8 cellular contexts compared by ENCODE assay signal in genomic region chr1:72366473-72366872, GRCh38.
DNase-seq lines count a peak whose midpoint lies in the region; ATAC-seq lines count a peak whose summit lies in the region.

No MANE protein-coding gene starts in this region.

- H3K4me1 ChIP-seq in right cardiac atrium (ENCODE audit: control insufficient read depth, insufficient read depth, low read length), result no peaks in the 10 kb centered on the region

- 47% methylated on average over 1 of the region's 1 CpG for WGBS in right cardiac atrium

- H3K9me3 ChIP-seq in right cardiac atrium (ENCODE audit: control insufficient read depth, low read length), result no peaks in the 10 kb centered on the region

- no peak overlapping the region for H3K27ac ChIP-seq in right cardiac atrium (ENCODE audit: low read length)

- intact Hi-C loops in right cardiac atrium (cut with DNase I), result no loop called here

- DNase-seq in AML-193 (lab: John Stamatoyannopoulos, UW), result peak; percentile 84 to 96
- peak; percentile 67 for DNase-seq in Jurkat, Clone E6-1 (ENCODE audit: low read depth, low spot score)
- peak; percentile 40 for DNase-seq in SHP77 treated with DMSO at 0.1 percent for 48 hours (lab: John Stamatoyannopoulos, UW)
- DNase-seq in iPS-NIHi11 (ENCODE audit: low spot score), result peak; percentile 7
- no peak for DNase-seq in right cardiac atrium
- no peak for DNase-seq in NK-92 (lab: John Stamatoyannopoulos, UW; ENCODE audit: unreplicated experiment)
- no peak for DNase-seq in putamen (ENCODE audit: low spot score)

- no peak for ATAC-seq in right cardiac atrium
- ATAC-seq in GM21447 (IDR thresholded peaks at IDR 0.05; ENCODE audit: unreplicated experiment), result no peak

- H3K27me3 ChIP-seq in right cardiac atrium (ENCODE audit: control insufficient read depth, insufficient read depth), result no peaks in the 10 kb centered on the region

- H3K4me3 ChIP-seq in Jurkat, Clone E6-1 (ENCODE audit: low read length), result no peak overlapping the region
- H3K4me3 ChIP-seq in right cardiac atrium (ENCODE audit: low read length), result no peak overlapping the region

Comparison
In these comparisons a context has a peak if more than half of its experiments do, and no peak if none do; other contexts are left out.
1. DNase-seq: peak in AML-193 (2 of 2), Jurkat, Clone E6-1 (single experiment), SHP77 treated with DMSO at 0.1 percent for 48 hours (single experiment) and iPS-NIHi11 (single experiment); none in right cardiac atrium (0 of 3), NK-92 (single experiment) and putamen (single experiment).